Comparison of ENCODE assay signal across 14 cellular contexts in genomic region chr13:110910013-110910890, GRCh38. TPM values are rescaled to one million over a fixed set of nuclear protein-coding genes. Genes with fewer than 3 reads are reported as not detected.
DNase-seq lines count a peak whose midpoint lies in the region; ATAC-seq and TF ChIP-seq lines count a peak whose summit lies in the region.
"Had no signal": no experiment of that assay in that cellular context is flagged by ENCODE, and none has a peak within 500 bp of the region (broad histone marks: within the 10 kb centered on the region; RNA-seq: fewer than 3 reads in every experiment).

No MANE protein-coding gene starts in this region.

- no peak overlapping the region for H2BK12ac ChIP-seq in mesenchymal stem cell (ENCODE audit: low read length in 2 of 2)

- no peaks in the 10 kb centered on the region for H3K79me1 ChIP-seq in mesenchymal stem cell (replicated peaks; ENCODE audit: low read length, poor library complexity, severe bottlenecking)

- peaks cover 41% of the 10 kb centered on the region for H3K36me3 Mint-ChIP-seq in WTC11

- TF ChIP-seq CTCF in right atrium auricular region (IDR thresholded peaks at IDR 0.05) (no peak), WTC11 (IDR thresholded peaks at IDR 0.05) (no peak)

- intact Hi-C loops in Right ventricle myocardium inferior (cut with DNase I): no loop called here

- H2BK5ac ChIP-seq in mesenchymal stem cell (ENCODE audit: low read depth, low read length, poor library complexity, severe bottlenecking): no peak overlapping the region

- H4K91ac ChIP-seq in mesenchymal stem cell (ENCODE audit: low read length): no peak overlapping the region

- H3K9ac ChIP-seq in mesenchymal stem cell (ENCODE audit: low read length): peak overlapping the region; percentile 24

- no peak overlapping the region for H2AK5ac ChIP-seq in mesenchymal stem cell (ENCODE audit: low read length, severe bottlenecking)

- H3K4ac ChIP-seq in mesenchymal stem cell (ENCODE audit: low read depth in 1 of 2, low read length in 2 of 2): no peak overlapping the region

- H3K14ac ChIP-seq in mesenchymal stem cell (ENCODE audit: low read length in 2 of 2): no peak overlapping the region

- H2AFZ ChIP-seq in mesenchymal stem cell (ENCODE audit: low read depth, low read length): no peak overlapping the region

- peak overlapping the region; percentile 6 to 24 for H3K27ac ChIP-seq in right atrium auricular region
- no peak overlapping the region for H3K27ac ChIP-seq in mesenchymal stem cell (ENCODE audit: low read length, poor library complexity, severe bottlenecking)
- H3K27ac ChIP-seq in caudate nucleus (ENCODE audit: low read depth, low read length): no peak overlapping the region
- H3K27ac ChIP-seq: HL-60, left lung, SJCRH30, suprapubic skin had no signal

- H3K4me2 ChIP-seq in mesenchymal stem cell (ENCODE audit: low read length, poor library complexity, severe bottlenecking): no peak overlapping the region

- H3K36me3 ChIP-seq in right atrium auricular region (peaks cover 12% of the 10 kb centered on the region), mesenchymal stem cell (ENCODE audit: control insufficient read depth in 1 of 2, insufficient read depth in 2 of 2, low read depth in 1 of 2, low read length in 2 of 2) (peaks cover 12 to 52% of the 10 kb centered on the region in 2 experiments)

- no peak for DNase-seq in right atrium auricular region (ENCODE audit: low spot score)
- no peak for DNase-seq in Right ventricle myocardium inferior (ENCODE audit: missing footprints)
- no peak for DNase-seq in WTC11 (ENCODE audit: low spot score)
- no peak for DNase-seq in mesenchymal stem cell
- DNase-seq in NCI-H748 treated with DMSO at 0.1 percent for 48 hours (lab: John Stamatoyannopoulos, UW): no peak
- DNase-seq in caudate nucleus (lab: John Stamatoyannopoulos, UW): no peak
- no peak for DNase-seq in GM19240 (ENCODE audit: insufficient read length, low spot score)
- DNase-seq: activated naive CD4-positive, alpha-beta T cell treated with anti-CD3 and anti-CD28 coated beads, Interleukin-2, amount 50 U/mL, for 16 hours; HCEC 1CT; left lung; SJCRH30 had no signal

- H3K9me3 Mint-ChIP-seq in WTC11: no peaks in the 10 kb centered on the region

- H3K27ac Mint-ChIP-seq in WTC11: peak overlapping the region; percentile 97

- H3K4me3 ChIP-seq in right atrium auricular region: no peak overlapping the region
- H3K4me3 ChIP-seq in mesenchymal stem cell (ENCODE audit: insufficient read depth in 1 of 2, low read depth in 1 of 2, low read length in 2 of 2): no peak overlapping the region
- H3K4me3 ChIP-seq: left lung, SJCRH30, suprapubic skin had no signal

- ATAC-seq in Right ventricle myocardium inferior: no peak
- ATAC-seq in WTC11: no peak
- no peak for ATAC-seq in esophagus mucosa
- ATAC-seq: left lung had no signal

- POLR2A ChIA-PET in WTC11 (lab: Charles Lee): no interaction called here

- no peaks in the 10 kb centered on the region for H3K9me3 ChIP-seq in right atrium auricular region
- no peaks in the 10 kb centered on the region for H3K9me3 ChIP-seq in mesenchymal stem cell (ENCODE audit: control insufficient read depth, low read length)
- H3K9me3 ChIP-seq: left lung, SJCRH30, suprapubic skin had no signal

- no peak overlapping the region for H3K23ac ChIP-seq in mesenchymal stem cell (ENCODE audit: low read length in 2 of 2)

- H2BK120ac ChIP-seq in mesenchymal stem cell (ENCODE audit: low read depth, low read length): no peak overlapping the region

- no peaks in the 10 kb centered on the region for H3K27me3 Mint-ChIP-seq in WTC11 (ENCODE audit: low read depth)

- CTCF ChIA-PET in WTC11 (lab: Charles Lee): interaction anchor here (1.1 kb wide), 1 partner anchor 266 kb away, joined by 3 read pairs; no protein-coding TSS in a partner anchor

- no peak overlapping the region for H4K8ac ChIP-seq in mesenchymal stem cell (ENCODE audit: low read length)

- no peak overlapping the region for H3K18ac ChIP-seq in mesenchymal stem cell (ENCODE audit: low read depth in 1 of 2, low read length in 2 of 2)

- H3K4me1 Mint-ChIP-seq in WTC11: peaks cover 77% of the 10 kb centered on the region

- H3K4me1 ChIP-seq in right atrium auricular region (peaks cover 0 to 74% of the 10 kb centered on the region in 2 donors), mesenchymal stem cell (ENCODE audit: control insufficient read depth, insufficient read depth, low read depth, low read length) (peaks cover 11% of the 10 kb centered on the region)

- H2BK15ac ChIP-seq in mesenchymal stem cell (ENCODE audit: low read depth, poor library complexity, severe bottlenecking): no peak overlapping the region

- H3K4me3 Mint-ChIP-seq in WTC11: peak overlapping the region; percentile 42

- WGBS in mesenchymal stem cell: 92% methylated on average over 11 of the region's 14 CpGs

- no peaks in the 10 kb centered on the region for H3K27me3 ChIP-seq in right atrium auricular region
- H3K27me3 ChIP-seq in mesenchymal stem cell (ENCODE audit: control insufficient read depth in 1 of 2, insufficient read depth in 1 of 2, low read length in 2 of 2): no peaks in the 10 kb centered on the region
- H3K27me3 ChIP-seq: left lung, SJCRH30, suprapubic skin had no signal

TF ChIP-seq in WTC11, 78 proteins besides CTCF, POLR2A, EP300 and RAD21:
- TF ChIP-seq TEAD4 (CRISPR knock-in tag; IDR thresholded peaks at IDR 0.05): no peak
- TF ChIP-seq TP53 (CRISPR knock-in tag; IDR thresholded peaks at IDR 0.05): 0 out of 2 replicates have a peak, but pooled peaks have one; percentile 5
- TF ChIP-seq ERG (CRISPR knock-in tag; IDR thresholded peaks at IDR 0.05): no peak

RNA-seq across cellular contexts. Expression of gene ANKRD10, which starts 4.6 kb away (rescaled TPM):
- total RNA-seq in right atrium auricular region: 10 to 100 TPM; 46.2 to 47.5 TPM
- 48.6 TPM for total RNA-seq in Right ventricle myocardium inferior
- total RNA-seq in WTC11 (2021): 176 to 219 TPM (median 191 TPM) in 3 replicates
- polyA plus RNA-seq in mesenchymal stem cell (2013, experiment 1 of 2): 34.0 TPM
- polyA plus RNA-seq in mesenchymal stem cell (2013, experiment 2 of 2): 33.7 TPM
- total RNA-seq in esophagus mucosa: 24.3 TPM

Comparison
In these comparisons a context has a peak if more than half of its experiments do, and no peak if none do; other contexts are left out.
1. H3K27ac ChIP-seq: peak in right atrium auricular region (2 of 2); none in mesenchymal stem cell (single experiment) and caudate nucleus (single experiment).